ENCODE assay signal across 28 cellular contexts in the genomic region with DNA sequence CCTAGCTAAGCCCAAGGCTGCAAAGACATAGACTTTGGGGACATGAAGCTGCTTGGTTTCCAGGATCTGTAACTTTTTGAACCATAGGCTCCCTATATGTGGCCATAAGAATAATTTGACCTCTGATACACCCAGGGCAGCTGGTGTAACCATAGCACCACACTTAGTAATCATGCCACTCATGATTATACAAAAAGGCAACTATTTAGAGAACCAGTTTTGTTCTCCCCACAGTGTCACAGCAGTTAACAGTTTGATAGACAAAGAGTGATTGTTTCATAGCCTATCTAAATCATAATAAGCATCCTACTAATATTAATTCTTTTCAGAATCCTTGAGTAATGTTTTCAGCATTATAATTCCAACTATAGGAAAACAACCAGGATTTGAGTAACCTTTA.
"Had no signal": no experiment of that assay in that cellular context is flagged by ENCODE, and none has a peak within 500 bp of the region (broad histone marks: within the 10 kb centered on the region; RNA-seq: fewer than 3 reads in every experiment).

No MANE protein-coding gene starts in this region.

- H3K27me3 ChIP-seq: adrenal gland, body of pancreas, esophagus squamous epithelium, heart left ventricle had no signal

- H3K4me1 ChIP-seq: adrenal gland, body of pancreas, heart left ventricle had no signal

- DNase-seq: activated CD4-positive, alpha-beta T cell treated with anti-CD3 and anti-CD28 coated beads for 1 hour; activated CD4-positive, alpha-beta T cell treated with anti-CD3 and anti-CD28 coated beads for 4 hours; activated CD4-positive, alpha-beta T cell treated with anti-CD3 and anti-CD28 coated beads, Interleukin-2, amount 50 U/mL, for 1 hour; activated CD4-positive, alpha-beta T cell treated with anti-CD3 and anti-CD28 coated beads, Interleukin-2, amount 50 U/mL, for 48 hours; activated CD4-positive, CD25-positive, alpha-beta regulatory T cell; activated CD8-positive, alpha-beta memory T cell treated with anti-CD3 and anti-CD28 coated beads for 24 hours; activated CD8-positive, alpha-beta T cell treated with anti-CD3 and anti-CD28 coated beads for 36 hours; activated effector memory CD4-positive, alpha-beta T cell treated with Interleukin-2 at 50 U/mL for 16 hours; activated gamma-delta T cell treated with Interleukin-2 at 50 U/mL for 16 hours; activated naive CD4-positive, alpha-beta T cell treated with Interleukin-2 at 50 U/mL for 16 hours; activated naive CD8-positive, alpha-beta T cell treated with anti-CD3 and anti-CD28 coated beads for 36 hours; activated naive CD8-positive, alpha-beta T cell treated with anti-CD3 and anti-CD28 coated beads, Interleukin-2, amount 50 U/mL, for 24 hours; activated T-cell treated with anti-CD3 and anti-CD28 coated beads, Interleukin-2, amount 50 U/mL, for 4 hours; adrenal gland; amygdala; aorta; body of pancreas; caudate nucleus; cortex of kidney; dermis blood vessel endothelial cell; effector CD4-positive, alpha-beta T cell; effector memory CD8-positive, alpha-beta T cell; esophagus squamous epithelium; glutamatergic neuron; heart left ventricle; T-helper 2 cell had no signal

- H3K36me3 ChIP-seq: adrenal gland, esophagus squamous epithelium, heart left ventricle had no signal

- H3K9me3 ChIP-seq: adrenal gland, body of pancreas, esophagus squamous epithelium, heart left ventricle had no signal

- H3K4me3 ChIP-seq: adrenal gland, body of pancreas, esophagus squamous epithelium, heart left ventricle had no signal

- ATAC-seq: activated CD8-positive, alpha-beta T cell treated with anti-CD3 and anti-CD28 coated beads for 36 hours; activated naive CD8-positive, alpha-beta T cell treated with anti-CD3 and anti-CD28 coated beads, Interleukin-2, amount 50 U/mL, for 24 hours; activated T-cell treated with anti-CD3 and anti-CD28 coated beads, Interleukin-2, amount 50 U/mL, for 4 hours; activated T-helper 17 cell treated with anti-CD3 and anti-CD28 coated beads, Interleukin-2, amount 50 U/mL, for 72 hours; body of pancreas; effector memory CD8-positive, alpha-beta T cell; heart left ventricle had no signal

- H3K27ac ChIP-seq: adrenal gland, body of pancreas, epithelial cell of prostate, esophagus squamous epithelium, heart left ventricle had no signal
